ENCODE assay signal across 16 cellular contexts in genomic region chr6:29814379-29815117, GRCh38. TPM values are rescaled to one million over a fixed set of nuclear protein-coding genes. Genes with fewer than 3 reads are reported as not detected.
DNase-seq lines count a peak whose midpoint lies in the region; ATAC-seq and TF ChIP-seq lines count a peak whose summit lies in the region.
"Had no signal": no experiment of that assay in that cellular context is flagged by ENCODE, and none has a peak within 500 bp of the region (broad histone marks: within the 10 kb centered on the region; RNA-seq: fewer than 3 reads in every experiment).

No MANE protein-coding gene starts in this region.

- CTCF ChIA-PET in PC-3 (lab: Charles Lee), result no interaction called here

- H3F3A ChIP-seq in GM23338 (replicated peaks; ENCODE audit: low read depth), result no peaks in the 10 kb centered on the region
- H3F3A ChIP-seq in PC-3 (ENCODE audit: low read length, unreplicated experiment), result no peaks in the 10 kb centered on the region

- no peaks in the 10 kb centered on the region for H3K27me3 ChIP-seq in GM23338 (ENCODE audit: insufficient read depth)
- H3K27me3 ChIP-seq in PC-3 (ENCODE audit: low read length), result no peaks in the 10 kb centered on the region
- H3K27me3 ChIP-seq: BE2C had no signal

- H3K4me3 Mint-ChIP-seq in GM23338, result no peak overlapping the region
- H3K4me3 Mint-ChIP-seq: CD8-positive, alpha-beta T cell had no signal

- no peak overlapping the region for H3K4me2 ChIP-seq in GM23338
- H3K4me2 ChIP-seq in PC-3 (ENCODE audit: low read length), result no peak overlapping the region
- H3K4me2 ChIP-seq: A549 had no signal

- H3K9me3 ChIP-seq in PC-3 (ENCODE audit: low read length), result no peaks in the 10 kb centered on the region
- H3K9me3 ChIP-seq: A549, BE2C had no signal

- H3K36me3 ChIP-seq in GM23338 (ENCODE audit: insufficient read depth), result no peaks in the 10 kb centered on the region
- H3K36me3 ChIP-seq in PC-3 (ENCODE audit: low read depth, low read length), result no peaks in the 10 kb centered on the region
- H3K36me3 ChIP-seq: BE2C had no signal

- intact Hi-C loops in PC-3 (cut with micrococcal nuclease) (no loop called here), posterior vena cava (cut with DNase I) (no loop called here)

- DNase-seq in GM23338 (ENCODE audit: low spot score) (no peak), PC-3 (no peak), epithelial cell of prostate (ENCODE audit: low read depth, low spot score) (no peak), posterior vena cava (ENCODE audit: low spot score) (peak; percentile 45), CD1c-positive myeloid dendritic cell (ENCODE audit: extremely low spot score) (no peak)
- no peak for DNase-seq in stimulated activated CD4-positive, alpha-beta T cell treated with anti-CD3 and anti-CD28 coated beads, Interleukin-2, amount 100 ng/mL, for 48 hours
- DNase-seq: BE2C; CD8-positive, alpha-beta T cell; COR-L47; GF-D8 had no signal

- H2AFZ ChIP-seq in GM23338 (peak overlapping the region; percentile 16; the same call in 1 of the 2 replicates), PC-3 (ENCODE audit: low read length) (peak overlapping the region; percentile 73; the same call in 1 of the 2 replicates)

- no peak overlapping the region for H3K27ac Mint-ChIP-seq in GM23338
- H3K27ac Mint-ChIP-seq: CD8-positive, alpha-beta T cell had no signal

- H4K20me1 ChIP-seq in GM23338 (replicated peaks; ENCODE audit: insufficient read depth), result no peaks in the 10 kb centered on the region
- no peaks in the 10 kb centered on the region for H4K20me1 ChIP-seq in PC-3 (ENCODE audit: low read length)

- H3K27ac ChIP-seq in GM23338 (ENCODE audit: low read depth) (no peak overlapping the region), PC-3 (ENCODE audit: low read length) (0 out of 2 replicates have a peak overlapping the region, but pooled peaks have one; percentile 12), epithelial cell of prostate (peak overlapping the region; percentile 50)
- H3K27ac ChIP-seq: A549, C4-2B had no signal

- no peak overlapping the region for H3K4me3 ChIP-seq in GM23338
- no peak overlapping the region for H3K4me3 ChIP-seq in PC-3 (ENCODE audit: low read length)
- H3K4me3 ChIP-seq: A549 had no signal

- ATAC-seq in GM23338 (peak; percentile 84), PC-3 (no peak), HG03469 (IDR thresholded peaks at IDR 0.05; ENCODE audit: unreplicated experiment) (no peak)
- ATAC-seq: CD8-positive, alpha-beta T cell had no signal

- no TSS peak for BruUV-seq in PC-3 (replicated peaks; lab: Mats Ljungman, UMichigan)

- no peaks in the 10 kb centered on the region for H3K36me3 Mint-ChIP-seq in GM23338 (ENCODE audit: low read depth)
- H3K36me3 Mint-ChIP-seq: CD8-positive, alpha-beta T cell had no signal

- H3K79me2 ChIP-seq in GM23338 (replicated peaks; ENCODE audit: insufficient read depth) (no peaks in the 10 kb centered on the region), PC-3 (ENCODE audit: low read length) (no peaks in the 10 kb centered on the region)

- H3K4me1 Mint-ChIP-seq in GM23338, result no peaks in the 10 kb centered on the region; the same call in 2 of the 3 replicates

- H3K9ac ChIP-seq in PC-3 (ENCODE audit: low read length), result no peak overlapping the region

- H3K27me3 Mint-ChIP-seq in GM23338 (ENCODE audit: insufficient read depth, low read depth, poor library complexity), result peaks cover 13% of the 10 kb centered on the region

- POLR2A ChIA-PET in PC-3 (lab: Charles Lee; ENCODE audit: unreplicated experiment), result no interaction called here

- H3K4me1 ChIP-seq in GM23338 (ENCODE audit: insufficient read depth) (no peaks in the 10 kb centered on the region), PC-3 (ENCODE audit: insufficient read depth, low read length) (peaks cover 8% of the 10 kb centered on the region; the same call in 1 of the 2 replicates)
- H3K4me1 ChIP-seq: A549, BE2C had no signal

- TF ChIP-seq CTCF in GM23338 (conservative IDR thresholded peaks at IDR 0.05; ENCODE audit: low read depth in 2 of 2) (no peak), PC-3 (conservative IDR thresholded peaks at IDR 0.05; ENCODE audit: low read depth, low read length) (no peak)

- H3K9me2 ChIP-seq in GM23338 (ENCODE audit: insufficient read depth) (0 out of 2 replicates have a peak, but pooled peaks cover 3% of the 10 kb centered on the region), PC-3 (replicated peaks; ENCODE audit: low read length) (no peaks in the 10 kb centered on the region)

- H3K9me3 Mint-ChIP-seq in GM23338, result no peaks in the 10 kb centered on the region
- H3K9me3 Mint-ChIP-seq: CD8-positive, alpha-beta T cell had no signal

TF ChIP-seq in GM23338, 12 proteins besides CTCF, POLR2A, EP300 and RAD21 (continues in another document):
- TF ChIP-seq REST (IDR thresholded peaks at IDR 0.05; ENCODE audit: unreplicated experiment), result no peak

RNA-seq across cellular contexts. Expression of gene HLA-G, which starts 13.1 kb away (rescaled TPM):
- total RNA-seq in GM23338 (2014; rRNA removed; shearing (Covaris generic)), result 1.5 and 2.8 TPM in 2 replicates
- polyA plus RNA-seq in GM23338 (2016; fragmentation: Nextera tagmentation; extraction: Ambion mirVana), result 2.5 and 2.6 TPM in 2 replicates
- total RNA-seq in PC-3 (2014; rRNA removed), result not detected in 2 replicates
- under 1 TPM in 1 of 2 donors, not detected in 1; 0.19 TPM for total RNA-seq in posterior vena cava
- total RNA-seq: H4, IMR-90 had no signal
- polyA plus RNA-seq: AG04450, IMR-90 had no signal
